In the genomic region with DNA sequence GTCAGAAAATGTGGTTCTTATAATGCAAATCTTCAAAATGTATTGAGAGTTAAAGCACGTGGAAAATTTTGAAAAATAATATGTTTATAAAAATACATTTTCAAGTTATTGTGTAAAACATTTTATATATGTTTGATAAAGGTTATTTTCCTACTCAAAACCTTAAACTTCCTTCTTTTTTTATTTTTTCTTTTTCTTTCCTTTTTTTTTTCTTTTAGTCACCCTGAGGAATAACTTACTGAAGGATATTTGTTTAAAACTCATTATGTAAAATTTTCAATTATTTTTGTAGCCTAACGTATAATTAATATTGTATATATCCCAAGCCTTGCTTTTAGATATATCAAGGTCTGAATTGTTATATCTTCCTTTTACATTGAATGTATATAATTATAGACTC, we compare ENCODE assay signal across 20 cellular contexts.
"Had no signal": no experiment of that assay in that cellular context is flagged by ENCODE, and none has a peak within 500 bp of the region (broad histone marks: within the 10 kb centered on the region; RNA-seq: fewer than 3 reads in every experiment).

No MANE protein-coding gene starts in this region.

- H3K27me3 ChIP-seq: gastroesophageal sphincter, heart left ventricle, hepatocyte, left lung, neutrophil, vagina had no signal

- ATAC-seq: effector memory CD8-positive, alpha-beta T cell; gastroesophageal sphincter; heart left ventricle; left cardiac atrium; left lung; mucosa of descending colon; natural killer cell treated with Interleukin-12 subunit alpha and Interleukin-12 subunit beta and Interleukin-15 and Interleukin-18, amount 100 ng/mL, for 72 hours; sciatic nerve; stimulated activated memory B cell treated with anti-CD40 and anti-IgM and Interleukin-4, amounts not matched to agents 10 μg/mL and 1 μg/mL and 100 μg/mL, for 72 hours; stimulated activated naive CD8-positive, alpha-beta T cell treated with anti-CD3 and anti-CD28 coated beads, Interleukin-15, Interleukin-2, amounts not matched to agents 100 U/mL and 50 U/mL, for 24 hours had no signal

- H3K9me3 ChIP-seq: gastroesophageal sphincter, heart left ventricle, left lung, mucosa of descending colon, neutrophil, thoracic aorta, vagina had no signal

- H3K4me2 ChIP-seq: hepatocyte had no signal

- H3K9ac ChIP-seq: parathyroid adenoma had no signal

- H3K36me3 ChIP-seq: gastroesophageal sphincter, heart left ventricle, left lung, neutrophil, thoracic aorta, vagina had no signal

- H2AFZ ChIP-seq: hepatocyte, parathyroid adenoma had no signal

- H3K27ac ChIP-seq: gastroesophageal sphincter, heart left ventricle, hepatocyte, left lung, neutrophil, parathyroid adenoma, thoracic aorta, vagina had no signal

- H3K79me2 ChIP-seq: hepatocyte, parathyroid adenoma had no signal

- DNase-seq: cortex of kidney; effector memory CD8-positive, alpha-beta T cell; heart left ventricle; left cardiac atrium; left lung; mesenchymal stem cell; mucosa of descending colon; naive B cell; stimulated activated CD4-positive, alpha-beta T cell treated with anti-CD3 and anti-CD28 coated beads, Interleukin-4, amount 100 ng/mL, for 4 hours; stimulated activated naive CD8-positive, alpha-beta T cell treated with anti-CD3 and anti-CD28 coated beads, Interleukin-15, Interleukin-2, amounts not matched to agents 100 U/mL and 50 U/mL, for 24 hours; trophoblast cell had no signal

- H3K4me1 ChIP-seq: gastroesophageal sphincter, heart left ventricle, left lung, parathyroid adenoma, vagina had no signal

- H3K4me3 ChIP-seq: gastroesophageal sphincter, heart left ventricle, hepatocyte, left lung, mucosa of descending colon, thoracic aorta, vagina had no signal
